Comparison of ENCODE assay signal across 8 cellular contexts in genomic region chr16:75379911-75380847, GRCh38. TPM values are rescaled to one million over a fixed set of nuclear protein-coding genes. Genes with fewer than 3 reads are reported as not detected.
A peak's percentile ranks its signal among the peaks of the same experiment; 100 is the strongest.
DNase-seq lines count a peak whose midpoint lies in the region; ATAC-seq and TF ChIP-seq lines count a peak whose summit lies in the region.

No MANE protein-coding gene starts in this region.

- H3K4me3 ChIP-seq in WERI-Rb-1 (ENCODE audit: low read depth, low read length), result no peak overlapping the region

- ATAC-seq in activated CD8-positive, alpha-beta memory T cell treated with anti-CD3 and anti-CD28 coated beads, Interleukin-2, amount 10 ng/mL, durations not matched to agents 7 days and 5 days, result peak; percentile 60
- ATAC-seq in HG03103 (IDR thresholded peaks at IDR 0.05; ENCODE audit: low read depth, unreplicated experiment), result peak; percentile 67

- H3K9me3 ChIP-seq in WERI-Rb-1 (ENCODE audit: severe bottlenecking), result no peaks in the 10 kb centered on the region

- peak overlapping the region; percentile 7 for H3K27ac Mint-ChIP-seq in activated CD8-positive, alpha-beta memory T cell treated with anti-CD3 and anti-CD28 coated beads, Interleukin-2, amount 10 ng/mL, durations not matched to agents 7 days and 5 days

- no peaks in the 10 kb centered on the region for H3K9me3 Mint-ChIP-seq in activated CD8-positive, alpha-beta memory T cell treated with anti-CD3 and anti-CD28 coated beads, Interleukin-2, amount 10 ng/mL, durations not matched to agents 7 days and 5 days (ENCODE audit: low read depth)

- H3K27ac ChIP-seq in epithelial cell of prostate, result peak overlapping the region; percentile 91
- no peak overlapping the region for H3K27ac ChIP-seq in WERI-Rb-1

- peak overlapping the region; percentile 8 for H3K4me3 Mint-ChIP-seq in activated CD8-positive, alpha-beta memory T cell treated with anti-CD3 and anti-CD28 coated beads, Interleukin-2, amount 10 ng/mL, durations not matched to agents 7 days and 5 days

- peaks cover 7% of the 10 kb centered on the region for H3K36me3 ChIP-seq in WERI-Rb-1

- H3K36me3 Mint-ChIP-seq in activated CD8-positive, alpha-beta memory T cell treated with anti-CD3 and anti-CD28 coated beads, Interleukin-2, amount 10 ng/mL, durations not matched to agents 7 days and 5 days, result peaks cover 37% of the 10 kb centered on the region

- H3K4me1 Mint-ChIP-seq in activated CD8-positive, alpha-beta memory T cell treated with anti-CD3 and anti-CD28 coated beads, Interleukin-2, amount 10 ng/mL, durations not matched to agents 7 days and 5 days, result peaks cover 24% of the 10 kb centered on the region

- H3K27me3 ChIP-seq in WERI-Rb-1 (ENCODE audit: insufficient read depth, low read depth, severe bottlenecking), result no peaks in the 10 kb centered on the region

- DNase-seq in activated CD8-positive, alpha-beta memory T cell treated with anti-CD3 and anti-CD28 coated beads, Interleukin-2, amount 10 ng/mL, durations not matched to agents 7 days and 5 days, result peak; percentile 67
- DNase-seq in activated CD8-positive, alpha-beta memory T cell treated with anti-CD3 and anti-CD28 coated beads for 24 hours, result no peak
- DNase-seq in T-helper 2 cell (peak in 3 of 5 experiments; percentile 33 to 69 (median 34)), epithelial cell of prostate (ENCODE audit: low read depth, low spot score) (no peak), NCI-H345 treated with DMSO at 0.1 percent for 48 hours (lab: John Stamatoyannopoulos, UW; ENCODE audit: unreplicated experiment) (no peak), WERI-Rb-1 (no peak)
- DNase-seq in stimulated activated naive CD4-positive, alpha-beta T cell (lab: John Stamatoyannopoulos, UW), result peak in 5 of 6 experiments; percentile 7 to 63 (median 51)

- CTCF ChIA-PET in activated CD8-positive, alpha-beta memory T cell treated with anti-CD3 and anti-CD28 coated beads, Interleukin-2, amount 10 ng/mL, durations not matched to agents 7 days and 5 days (lab: Charles Lee), result interaction anchor here (0.6 to 3.4 kb wide), 7 partner anchors 9 to 184 kb away, joined by 3 to 30 read pairs (median 3); no protein-coding TSS in a partner anchor

- TF ChIP-seq CTCF in WERI-Rb-1 (IDR thresholded peaks at IDR 0.05; ENCODE audit: low read depth, low read length), result no peak

- H3K27me3 Mint-ChIP-seq in activated CD8-positive, alpha-beta memory T cell treated with anti-CD3 and anti-CD28 coated beads, Interleukin-2, amount 10 ng/mL, durations not matched to agents 7 days and 5 days, result peaks cover 43% of the 10 kb centered on the region

RNA-seq across cellular contexts. Expression of gene CFDP1, which starts 53.1 kb away (rescaled TPM):
- 10 to 100 TPM; 31.4 to 44.0 TPM for total RNA-seq in activated CD8-positive, alpha-beta memory T cell treated with anti-CD3 and anti-CD28 coated beads, Interleukin-2, amount 10 ng/mL, durations not matched to agents 7 days and 5 days

Comparison
In these comparisons a context has a peak if more than half of its experiments do, and no peak if none do; other contexts are left out.
1. DNase-seq: peak in activated CD8-positive, alpha-beta memory T cell treated with anti-CD3 and anti-CD28 coated beads, Interleukin-2, amount 10 ng/mL, durations not matched to agents 7 days and 5 days (single experiment), T-helper 2 cell (3 of 5) and stimulated activated naive CD4-positive, alpha-beta T cell (5 of 6); none in activated CD8-positive, alpha-beta memory T cell treated with anti-CD3 and anti-CD28 coated beads for 24 hours (single experiment), epithelial cell of prostate (single experiment), NCI-H345 treated with DMSO at 0.1 percent for 48 hours (single experiment) and WERI-Rb-1 (single experiment).